In the genomic region with DNA sequence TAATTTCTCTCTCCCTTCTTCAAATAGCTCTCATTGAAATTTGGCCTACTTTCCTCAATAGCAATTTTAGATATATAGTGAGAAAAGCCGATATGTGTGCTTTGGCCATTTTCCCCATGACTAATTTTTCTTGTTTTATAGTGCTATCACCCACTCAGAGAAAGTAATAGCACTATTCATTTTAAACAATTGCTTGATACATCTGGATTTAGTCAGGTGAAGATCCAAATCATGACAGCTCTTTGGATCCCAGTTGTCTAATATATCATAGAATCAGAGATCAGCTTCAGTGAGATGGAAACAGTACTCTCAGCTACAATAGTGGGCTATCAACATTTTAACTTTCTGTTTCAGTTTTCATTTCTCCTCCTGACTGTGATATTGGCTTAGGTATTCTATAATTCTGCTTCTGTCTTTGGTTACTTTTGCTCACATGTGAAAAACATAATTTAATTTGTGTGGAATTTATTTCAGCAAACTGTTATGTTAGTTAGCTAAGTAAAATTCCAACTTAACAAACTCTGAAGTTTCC, we compare ENCODE assay signal across 10 cellular contexts. TPM values are rescaled to one million over a fixed set of nuclear protein-coding genes. Genes with fewer than 3 reads are reported as not detected.
DNase-seq lines count a peak whose midpoint lies in the region; ATAC-seq and TF ChIP-seq lines count a peak whose summit lies in the region.
"Had no signal": no experiment of that assay in that cellular context is flagged by ENCODE, and none has a peak within 500 bp of the region (broad histone marks: within the 10 kb centered on the region; RNA-seq: fewer than 3 reads in every experiment).

No MANE protein-coding gene starts in this region.

- CTCF ChIA-PET in HEK293T (lab: Yijun Ruan, JAX): no interaction called here

- H3K4me1 ChIP-seq in fibroblast of lung (ENCODE audit: control insufficient read depth, extremely low read depth, insufficient read depth, low read length): no peaks in the 10 kb centered on the region
- H3K4me1 ChIP-seq: transverse colon had no signal

- no peaks in the 10 kb centered on the region for H3K9me3 ChIP-seq in fibroblast of lung (ENCODE audit: control insufficient read depth, insufficient read depth, low read depth, low read length)
- H3K9me3 ChIP-seq: transverse colon had no signal

- POLR2A ChIA-PET in HEK293T (lab: Yijun Ruan, JAX): no interaction called here

- H3K27me3 ChIP-seq in fibroblast of lung (ENCODE audit: control insufficient read depth, insufficient read depth, low read length): no peaks in the 10 kb centered on the region
- H3K27me3 ChIP-seq: transverse colon had no signal

- ATAC-seq in GM18520 (IDR thresholded peaks at IDR 0.05; ENCODE audit: unreplicated experiment) (peak; percentile 79), GM21423 (IDR thresholded peaks at IDR 0.05; ENCODE audit: unreplicated experiment) (peak; percentile 89), HG03159 (IDR thresholded peaks at IDR 0.05; ENCODE audit: unreplicated experiment) (peak; percentile 88)

- H2AFZ ChIP-seq in fibroblast of lung (ENCODE audit: low read length): peak overlapping the region; percentile 19

- no peaks in the 10 kb centered on the region for H4K20me1 ChIP-seq in fibroblast of lung (ENCODE audit: control insufficient read depth, extremely low read depth, insufficient read depth, low read length)

- H3K27ac ChIP-seq in fibroblast of lung (ENCODE audit: insufficient read depth, low read length): no peak overlapping the region
- H3K27ac ChIP-seq: transverse colon had no signal

- H3K4me3 ChIP-seq in fibroblast of lung (replicated peaks in 1 of 4; ENCODE audit: control extremely low read depth in 1 of 4, insufficient read depth in 1 of 4, low read depth in 3 of 4, low read length in 4 of 4): peak overlapping the region in 1 of 4 experiments; percentile 11
- H3K4me3 ChIP-seq: transverse colon had no signal

- H3K9ac ChIP-seq in fibroblast of lung (ENCODE audit: insufficient read depth, low read length): no peak overlapping the region

- H3K36me3 ChIP-seq in fibroblast of lung (ENCODE audit: control insufficient read depth, insufficient read depth, low read length): no peaks in the 10 kb centered on the region
- H3K36me3 ChIP-seq: transverse colon had no signal

- H3K4me2 ChIP-seq in fibroblast of lung (ENCODE audit: extremely low read depth, insufficient read depth, low read length): peak overlapping the region; percentile 52

- TF ChIP-seq CTCF in fibroblast of lung (conservative IDR thresholded peaks at IDR 0.05 in 1 of 2, IDR thresholded peaks at IDR 0.05 in 1 of 2; ENCODE audit: low read depth in 1 of 2, low read length in 2 of 2): no peak

- DNase-seq in fibroblast of lung (ENCODE audit: low read depth in 2 of 2) (peak in 1 of 2 donors; percentile 36), DMS53 (lab: John Stamatoyannopoulos, UW) (no peak), CD1c-positive myeloid dendritic cell (ENCODE audit: extremely low spot score) (no peak), HEK293T (ENCODE audit: extremely low spot score) (no peak)
- no peak for DNase-seq in activated CD4-positive, CD25-positive, alpha-beta regulatory T cell (lab: John Stamatoyannopoulos, UW)
- DNase-seq: SHP77 treated with DMSO at 0.1 percent for 48 hours, transverse colon had no signal

- no peaks in the 10 kb centered on the region for H3K79me2 ChIP-seq in fibroblast of lung (ENCODE audit: control insufficient read depth, insufficient read depth, low read length)

TF ChIP-seq in HEK293T, 16 proteins besides CTCF, POLR2A, EP300 and RAD21:
- TF ChIP-seq FOXA1 (IDR thresholded peaks at IDR 0.05): no peak
- TF ChIP-seq L3MBTL2 (conservative IDR thresholded peaks at IDR 0.05): no peak
- no peak for TF ChIP-seq LEF1 (IDR thresholded peaks at IDR 0.05; ENCODE audit: borderline replicate concordance)
- no peak for TF ChIP-seq HDGF (IDR thresholded peaks at IDR 0.05; ENCODE audit: borderline replicate concordance)
- TF ChIP-seq ARNT (IDR thresholded peaks at IDR 0.05): no peak
- no peak for TF ChIP-seq SUZ12 (IDR thresholded peaks at IDR 0.05)
- no peak for TF ChIP-seq CTBP1 (IDR thresholded peaks at IDR 0.05; ENCODE audit: borderline replicate concordance)
- no peak for TF ChIP-seq NFRKB (IDR thresholded peaks at IDR 0.05)
- no peak for TF ChIP-seq PKNOX1 (IDR thresholded peaks at IDR 0.05)
- TF ChIP-seq FOXM1 (IDR thresholded peaks at IDR 0.05; ENCODE audit: borderline replicate concordance): no peak
- no peak for TF ChIP-seq TARDBP (IDR thresholded peaks at IDR 0.05)
- no peak for TF ChIP-seq ZNF384 (IDR thresholded peaks at IDR 0.05)
- no peak for TF ChIP-seq SP1 (IDR thresholded peaks at IDR 0.05)
- no peak for TF ChIP-seq ELF4 (IDR thresholded peaks at IDR 0.05)
- TF ChIP-seq FOXK2 (IDR thresholded peaks at IDR 0.05): no peak

RNA-seq across cellular contexts. Expression of gene VCAN, which starts 38.7 kb away (rescaled TPM):
- 190 and 227 TPM in 2 replicates for total RNA-seq in fibroblast of lung
- 51.9 and 144 TPM in 2 replicates for polyA plus RNA-seq in fibroblast of lung
- polyA plus RNA-seq in fibroblast of lung (2012): 45.9 and 123 TPM in 2 replicates
- 175 and 349 TPM in 2 replicates for polyA minus RNA-seq in fibroblast of lung (ENCODE audit: low replicate concordance)
